In the genomic region with DNA sequence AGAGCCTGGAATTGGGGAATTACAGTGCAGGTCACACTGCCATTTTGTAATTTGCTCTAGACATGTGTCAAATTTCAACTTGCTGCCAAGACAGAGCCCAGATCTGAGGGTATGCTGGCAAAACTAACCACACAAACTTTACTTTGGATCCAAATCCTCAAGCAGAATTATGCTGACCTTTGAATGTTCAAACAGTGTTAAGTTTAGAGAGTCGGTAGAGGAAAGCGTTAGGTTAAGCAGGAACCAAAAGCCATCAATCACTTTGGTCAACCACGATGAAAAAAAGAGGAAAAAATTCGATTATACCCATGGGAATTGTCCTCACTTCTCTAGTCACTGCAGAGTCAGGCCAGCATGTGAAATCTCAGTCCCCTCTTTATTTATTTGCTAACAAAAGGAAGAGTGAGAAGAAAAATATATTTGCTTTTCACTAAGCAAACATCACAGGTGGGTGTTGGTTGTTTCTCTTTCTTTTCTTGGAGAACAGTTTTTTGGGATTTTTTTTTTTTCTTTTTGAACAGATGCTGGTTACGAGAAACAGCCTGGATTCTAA, we compare ENCODE assay signal across 13 cellular contexts.
DNase-seq lines count a peak whose midpoint lies in the region; ATAC-seq and TF ChIP-seq lines count a peak whose summit lies in the region.
"Had no signal": no experiment of that assay in that cellular context is flagged by ENCODE, and none has a peak within 500 bp of the region (broad histone marks: within the 10 kb centered on the region; RNA-seq: fewer than 3 reads in every experiment).

No MANE protein-coding gene starts in this region.

- no peak overlapping the region for H3K27ac ChIP-seq in parathyroid adenoma
- H3K27ac ChIP-seq in effector memory CD4-positive, alpha-beta T cell (ENCODE audit: insufficient read depth, low read length, poor library complexity, severe bottlenecking): no peak overlapping the region
- H3K27ac ChIP-seq: neutrophil had no signal

- CTCF ChIA-PET in Calu3 (lab: Charles Lee): no interaction called here

- TF ChIP-seq CTCF in Calu3 (IDR thresholded peaks at IDR 0.05; ENCODE audit: unreplicated experiment): no peak
- no peak for TF ChIP-seq CTCF in parathyroid adenoma (IDR thresholded peaks at IDR 0.05)

- H3K36me3 ChIP-seq in parathyroid adenoma (ENCODE audit: control insufficient read depth, insufficient read depth, low read length): no peaks in the 10 kb centered on the region
- no peaks in the 10 kb centered on the region for H3K36me3 ChIP-seq in effector memory CD4-positive, alpha-beta T cell (ENCODE audit: control insufficient read depth, insufficient read depth, low read length)
- H3K36me3 ChIP-seq: neutrophil had no signal

- H3K4me3 ChIP-seq in parathyroid adenoma (ENCODE audit: low read depth, low read length): no peak overlapping the region
- H3K4me3 ChIP-seq in effector memory CD4-positive, alpha-beta T cell (ENCODE audit: insufficient read depth, low read depth, low read length, poor library complexity, severe bottlenecking): no peak overlapping the region
- H3K4me3 ChIP-seq: smooth muscle cell had no signal

- no peaks in the 10 kb centered on the region for H3K9me3 ChIP-seq in parathyroid adenoma (ENCODE audit: control insufficient read depth, low read length)
- no peaks in the 10 kb centered on the region for H3K9me3 ChIP-seq in effector memory CD4-positive, alpha-beta T cell (ENCODE audit: control insufficient read depth, low read length)
- H3K9me3 ChIP-seq: neutrophil had no signal

- DNase-seq in Calu3 (no peak), NCI-H748 (lab: John Stamatoyannopoulos, UW; ENCODE audit: unreplicated experiment) (peak; percentile 57), fibroblast of gingiva (ENCODE audit: low read depth) (peak; percentile 52), RPMI8226 (no peak)
- no peak for DNase-seq in effector memory CD4-positive, alpha-beta T cell
- DNase-seq: activated CD8-positive, alpha-beta T cell treated with anti-CD3 and anti-CD28 coated beads, Interleukin-2, amount 10 ng/mL, durations not matched to agents 7 days and 5 days; NCI-H345 had no signal

- no peaks in the 10 kb centered on the region for H3K79me2 ChIP-seq in parathyroid adenoma

- H3K4me1 ChIP-seq in parathyroid adenoma: no peaks in the 10 kb centered on the region
- H3K4me1 ChIP-seq in effector memory CD4-positive, alpha-beta T cell (ENCODE audit: control insufficient read depth, insufficient read depth, low read length, poor library complexity, severe bottlenecking): no peaks in the 10 kb centered on the region

- H3K4me2 ChIP-seq in parathyroid adenoma (ENCODE audit: low read length): no peak overlapping the region
- H3K4me2 ChIP-seq: smooth muscle cell had no signal

- peaks cover 36% of the 10 kb centered on the region for H3K4me1 Mint-ChIP-seq in Calu3 (ENCODE audit: low read depth, unreplicated experiment)
- H3K4me1 Mint-ChIP-seq: B cell; stimulated activated effector memory CD8-positive, alpha-beta T cell treated with anti-CD3 and anti-CD28 coated beads, Interleukin-12 subunit alpha, Interleukin-12 subunit beta, amount 100 ng/mL, for 72 hours had no signal

- H3K27me3 Mint-ChIP-seq in Calu3 (ENCODE audit: unreplicated experiment): no peaks in the 10 kb centered on the region

- ATAC-seq in HG03520 (IDR thresholded peaks at IDR 0.05; ENCODE audit: unreplicated experiment): no peak
- ATAC-seq: activated CD8-positive, alpha-beta T cell treated with anti-CD3 and anti-CD28 coated beads, Interleukin-2, amount 10 ng/mL, durations not matched to agents 7 days and 5 days; stimulated activated effector memory CD8-positive, alpha-beta T cell treated with anti-CD3 and anti-CD28 coated beads, Interleukin-12 subunit alpha, Interleukin-12 subunit beta, amount 100 ng/mL, for 72 hours had no signal

- H3K9ac ChIP-seq in parathyroid adenoma: no peak overlapping the region

- no peaks in the 10 kb centered on the region for H3K36me3 Mint-ChIP-seq in Calu3 (ENCODE audit: insufficient read depth, unreplicated experiment)
- H3K36me3 Mint-ChIP-seq: stimulated activated effector memory CD8-positive, alpha-beta T cell treated with anti-CD3 and anti-CD28 coated beads, Interleukin-12 subunit alpha, Interleukin-12 subunit beta, amount 100 ng/mL, for 72 hours had no signal

- no peaks in the 10 kb centered on the region for H3K27me3 ChIP-seq in parathyroid adenoma (ENCODE audit: control insufficient read depth, insufficient read depth, low read length)
- H3K27me3 ChIP-seq in effector memory CD4-positive, alpha-beta T cell (replicated peaks; ENCODE audit: control insufficient read depth, insufficient read depth, low read length, poor library complexity, severe bottlenecking): no peaks in the 10 kb centered on the region
- H3K27me3 ChIP-seq: neutrophil had no signal

- intact Hi-C loops in Calu3 (cut with micrococcal nuclease; ENCODE audit: unreplicated experiment): no loop called here

- no peak overlapping the region for H3K4me3 Mint-ChIP-seq in Calu3 (ENCODE audit: low read depth, unreplicated experiment)
- H3K4me3 Mint-ChIP-seq: activated CD8-positive, alpha-beta T cell treated with anti-CD3 and anti-CD28 coated beads, Interleukin-2, amount 10 ng/mL, durations not matched to agents 7 days and 5 days; B cell; stimulated activated effector memory CD8-positive, alpha-beta T cell treated with anti-CD3 and anti-CD28 coated beads, Interleukin-12 subunit alpha, Interleukin-12 subunit beta, amount 100 ng/mL, for 72 hours had no signal

- H3K27ac Mint-ChIP-seq in Calu3 (ENCODE audit: unreplicated experiment): peak overlapping the region; percentile 34
- H3K27ac Mint-ChIP-seq: activated CD8-positive, alpha-beta T cell treated with anti-CD3 and anti-CD28 coated beads, Interleukin-2, amount 10 ng/mL, durations not matched to agents 7 days and 5 days; B cell; stimulated activated effector memory CD8-positive, alpha-beta T cell treated with anti-CD3 and anti-CD28 coated beads, Interleukin-12 subunit alpha, Interleukin-12 subunit beta, amount 100 ng/mL, for 72 hours had no signal

- H2AFZ ChIP-seq in parathyroid adenoma: peak overlapping the region; percentile 29

- BruUV-seq in Calu3 (replicated peaks; lab: Mats Ljungman, UMichigan): no TSS peak

- H3K9me3 Mint-ChIP-seq in Calu3 (ENCODE audit: low read depth, unreplicated experiment): no peaks in the 10 kb centered on the region
- H3K9me3 Mint-ChIP-seq: stimulated activated effector memory CD8-positive, alpha-beta T cell treated with anti-CD3 and anti-CD28 coated beads, Interleukin-12 subunit alpha, Interleukin-12 subunit beta, amount 100 ng/mL, for 72 hours had no signal

Comparison
In these comparisons a context has a peak if more than half of its experiments do, and no peak if none do; other contexts are left out.
1. DNase-seq: peak in NCI-H748 (single experiment) and fibroblast of gingiva (single experiment); none in Calu3 (single experiment), RPMI8226 (single experiment) and effector memory CD4-positive, alpha-beta T cell (0 of 3).